Comparison of ENCODE assay signal across 11 cellular contexts in the genomic region with DNA sequence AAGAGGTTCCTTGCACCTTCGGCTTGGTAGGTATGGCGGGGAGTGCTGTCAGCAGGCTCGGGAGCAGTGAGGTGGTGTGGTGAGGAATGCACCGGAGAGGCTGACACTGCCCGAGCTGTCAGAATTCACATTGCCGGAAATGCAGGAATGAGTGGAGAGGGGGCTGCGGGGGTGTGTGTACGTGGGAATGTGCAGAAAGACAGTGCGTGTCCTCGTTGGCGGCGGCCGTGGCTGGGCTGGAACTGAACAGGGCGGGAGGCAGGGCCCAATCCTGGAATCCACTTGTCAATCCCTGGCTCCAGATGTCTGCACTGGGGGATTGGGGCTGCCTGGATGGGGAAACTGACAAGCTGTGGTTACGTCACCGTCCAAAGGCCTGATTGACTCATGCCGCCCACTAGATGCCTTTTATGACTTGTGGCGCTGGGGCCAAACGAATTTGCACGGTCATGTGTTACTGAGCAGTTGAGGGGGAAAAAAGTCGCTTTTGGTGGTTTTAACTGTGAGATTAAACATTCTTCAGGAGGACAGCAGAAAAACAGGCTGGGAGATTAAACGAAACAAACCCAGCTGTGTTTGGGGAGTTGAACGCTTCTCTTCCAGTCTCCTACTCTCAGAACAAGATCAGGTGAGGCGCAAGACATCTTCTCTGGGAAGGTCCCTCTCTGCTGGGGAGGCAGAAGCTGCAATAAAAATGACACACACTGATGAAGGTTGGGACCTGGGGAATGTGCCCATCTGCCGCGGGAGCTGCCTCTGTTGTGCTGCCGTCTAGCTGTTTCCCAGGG.
DNase-seq lines count a peak whose midpoint lies in the region; ATAC-seq and TF ChIP-seq lines count a peak whose summit lies in the region.
"Had no signal": no experiment of that assay in that cellular context is flagged by ENCODE, and none has a peak within 500 bp of the region (broad histone marks: within the 10 kb centered on the region; RNA-seq: fewer than 3 reads in every experiment).

No MANE protein-coding gene starts in this region.

- no peaks in the 10 kb centered on the region for H3K36me3 Mint-ChIP-seq in endodermal cell (ENCODE audit: low read depth)
- H3K36me3 Mint-ChIP-seq in activated T-helper 1 cell treated with anti-CD3 and anti-CD28 coated beads, Interleukin-12 subunit alpha, Interleukin-12 subunit beta, Interleukin-2, Interleukin-4 antibody, amounts not matched to agents 30 ng/mL and 10 ng/mL and 1 ng/mL, durations not matched to agents 14 hours and 24 hours and 36 hours (ENCODE audit: low read depth): no peaks in the 10 kb centered on the region
- H3K36me3 Mint-ChIP-seq in T-helper 2 cell treated with Interferon-gamma antibody and Interleukin-4, amounts not matched to agents 5 μg/mL and 100 μg/mL, for 36 hours (ENCODE audit: low read depth): no peaks in the 10 kb centered on the region

- H3K27ac Mint-ChIP-seq in endodermal cell: no peak overlapping the region
- no peak overlapping the region for H3K27ac Mint-ChIP-seq in activated T-helper 1 cell treated with anti-CD3 and anti-CD28 coated beads, Interleukin-12 subunit alpha, Interleukin-12 subunit beta, Interleukin-2, Interleukin-4 antibody, amounts not matched to agents 30 ng/mL and 10 ng/mL and 1 ng/mL, durations not matched to agents 14 hours and 24 hours and 36 hours
- no peak overlapping the region for H3K27ac Mint-ChIP-seq in T-helper 2 cell treated with Interferon-gamma antibody and Interleukin-4, amounts not matched to agents 5 μg/mL and 100 μg/mL, for 36 hours

- TF ChIP-seq CTCF in endodermal cell (conservative IDR thresholded peaks at IDR 0.05) (no peak), mucosa of descending colon (IDR thresholded peaks at IDR 0.05) (no peak)

- DNase-seq in AG08395 (ENCODE audit: low spot score) (peak; percentile 91), LHCN-M2 (ENCODE audit: low read depth) (peak; percentile 86), endodermal cell (peak; percentile 69), mucosa of descending colon (peak in 2 of 3 donors; percentile 17 to 37), D341Med (ENCODE audit: low spot score) (no peak), activated T-cell treated with anti-CD3 and anti-CD28 coated beads for 4 hours (no peak)
- DNase-seq in activated T-helper 1 cell treated with anti-CD3 and anti-CD28 coated beads, Interleukin-12 subunit alpha, Interleukin-12 subunit beta, Interleukin-2, Interleukin-4 antibody, amounts not matched to agents 30 ng/mL and 10 ng/mL and 1 ng/mL, durations not matched to agents 14 hours and 24 hours and 36 hours (ENCODE audit: low spot score): no peak
- DNase-seq in T-helper 2 cell treated with Interferon-gamma antibody and Interleukin-4, amounts not matched to agents 5 μg/mL and 100 μg/mL, for 36 hours (ENCODE audit: low spot score): no peak
- DNase-seq: cerebellar nuclear complex; NCI-H774; stimulated activated CD4-positive, alpha-beta T cell treated with anti-CD3 and anti-CD28 coated beads, Interleukin-4, amount 100 ng/mL, for 4 hours had no signal

- H3K9me3 ChIP-seq in endodermal cell (ENCODE audit: control insufficient read depth, low read length): no peaks in the 10 kb centered on the region
- no peaks in the 10 kb centered on the region for H3K9me3 ChIP-seq in mucosa of descending colon

- H3K4me1 Mint-ChIP-seq in endodermal cell: peaks cover 17% of the 10 kb centered on the region
- no peaks in the 10 kb centered on the region for H3K4me1 Mint-ChIP-seq in activated T-helper 1 cell treated with anti-CD3 and anti-CD28 coated beads, Interleukin-12 subunit alpha, Interleukin-12 subunit beta, Interleukin-2, Interleukin-4 antibody, amounts not matched to agents 30 ng/mL and 10 ng/mL and 1 ng/mL, durations not matched to agents 14 hours and 24 hours and 36 hours (ENCODE audit: low read depth)
- no peaks in the 10 kb centered on the region for H3K4me1 Mint-ChIP-seq in T-helper 2 cell treated with Interferon-gamma antibody and Interleukin-4, amounts not matched to agents 5 μg/mL and 100 μg/mL, for 36 hours (ENCODE audit: low read depth)

- H3K4me3 Mint-ChIP-seq in endodermal cell: no peak overlapping the region
- no peak overlapping the region for H3K4me3 Mint-ChIP-seq in activated T-helper 1 cell treated with anti-CD3 and anti-CD28 coated beads, Interleukin-12 subunit alpha, Interleukin-12 subunit beta, Interleukin-2, Interleukin-4 antibody, amounts not matched to agents 30 ng/mL and 10 ng/mL and 1 ng/mL, durations not matched to agents 14 hours and 24 hours and 36 hours
- H3K4me3 Mint-ChIP-seq in T-helper 2 cell treated with Interferon-gamma antibody and Interleukin-4, amounts not matched to agents 5 μg/mL and 100 μg/mL, for 36 hours: no peak overlapping the region

- peaks cover 27% of the 10 kb centered on the region for H3K27me3 Mint-ChIP-seq in endodermal cell (ENCODE audit: insufficient read depth)
- H3K27me3 Mint-ChIP-seq in activated T-helper 1 cell treated with anti-CD3 and anti-CD28 coated beads, Interleukin-12 subunit alpha, Interleukin-12 subunit beta, Interleukin-2, Interleukin-4 antibody, amounts not matched to agents 30 ng/mL and 10 ng/mL and 1 ng/mL, durations not matched to agents 14 hours and 24 hours and 36 hours (ENCODE audit: insufficient read depth): no peaks in the 10 kb centered on the region
- no peaks in the 10 kb centered on the region for H3K27me3 Mint-ChIP-seq in T-helper 2 cell treated with Interferon-gamma antibody and Interleukin-4, amounts not matched to agents 5 μg/mL and 100 μg/mL, for 36 hours (ENCODE audit: low read depth)

- H3K9me3 Mint-ChIP-seq in endodermal cell: no peaks in the 10 kb centered on the region
- no peaks in the 10 kb centered on the region for H3K9me3 Mint-ChIP-seq in activated T-helper 1 cell treated with anti-CD3 and anti-CD28 coated beads, Interleukin-12 subunit alpha, Interleukin-12 subunit beta, Interleukin-2, Interleukin-4 antibody, amounts not matched to agents 30 ng/mL and 10 ng/mL and 1 ng/mL, durations not matched to agents 14 hours and 24 hours and 36 hours
- H3K9me3 Mint-ChIP-seq in T-helper 2 cell treated with Interferon-gamma antibody and Interleukin-4, amounts not matched to agents 5 μg/mL and 100 μg/mL, for 36 hours: no peaks in the 10 kb centered on the region

- no peak overlapping the region for H3K9ac ChIP-seq in endodermal cell (ENCODE audit: extremely low read depth, low read length, poor library complexity, severe bottlenecking)

- WGBS in endodermal cell (ENCODE audit: insufficient coverage in 1 of 2, insufficient read length in 1 of 2), 2 experiments: 77 to 82% methylated on average over 19 to 27 of the region's 27 CpGs

- H3K4me1 ChIP-seq in endodermal cell (ENCODE audit: control insufficient read depth, insufficient read depth, low read length) (no peaks in the 10 kb centered on the region), mucosa of descending colon (ENCODE audit: low read depth) (no peaks in the 10 kb centered on the region)

- intact Hi-C loops in mucosa of descending colon (cut with DNase I, micrococcal nuclease): no loop called here
- intact Hi-C loops in activated T-helper 1 cell treated with anti-CD3 and anti-CD28 coated beads, Interleukin-12 subunit alpha, Interleukin-12 subunit beta, Interleukin-2, Interleukin-4 antibody, amounts not matched to agents 30 ng/mL and 10 ng/mL and 1 ng/mL, durations not matched to agents 14 hours and 24 hours and 36 hours (cut with micrococcal nuclease): no loop called here

- H3K27ac ChIP-seq in endodermal cell (ENCODE audit: low read depth, low read length): no peak overlapping the region

- H3K27me3 ChIP-seq in endodermal cell (ENCODE audit: control insufficient read depth, insufficient read depth, low read length, poor library complexity, severe bottlenecking): peaks cover 7% of the 10 kb centered on the region

- H3K4me3 ChIP-seq in endodermal cell (ENCODE audit: low read length): no peak overlapping the region
- H3K4me3 ChIP-seq in mucosa of descending colon: no peak overlapping the region

- peak; percentile 25 for ATAC-seq in mucosa of descending colon

- H3K36me3 ChIP-seq in endodermal cell (ENCODE audit: control insufficient read depth, insufficient read depth, low read length) (no peaks in the 10 kb centered on the region), mucosa of descending colon (ENCODE audit: low read depth) (no peaks in the 10 kb centered on the region)

Comparison
In these comparisons a context has a peak if more than half of its experiments do, and no peak if none do; other contexts are left out.
1. DNase-seq: peak in AG08395 (single experiment), LHCN-M2 (single experiment), endodermal cell (single experiment) and mucosa of descending colon (2 of 3); none in D341Med (single experiment), activated T-cell treated with anti-CD3 and anti-CD28 coated beads for 4 hours (single experiment), activated T-helper 1 cell treated with anti-CD3 and anti-CD28 coated beads, Interleukin-12 subunit alpha, Interleukin-12 subunit beta, Interleukin-2, Interleukin-4 antibody, amounts not matched to agents 30 ng/mL and 10 ng/mL and 1 ng/mL, durations not matched to agents 14 hours and 24 hours and 36 hours (single experiment) and T-helper 2 cell treated with Interferon-gamma antibody and Interleukin-4, amounts not matched to agents 5 μg/mL and 100 μg/mL, for 36 hours (single experiment).